24 cellular contexts compared by ENCODE assay signal in genomic region chr1:10870493-10871096, GRCh38.
"Had no signal": no experiment of that assay in that cellular context is flagged by ENCODE, and none has a peak within 500 bp of the region (broad histone marks: within the 10 kb centered on the region; RNA-seq: fewer than 3 reads in every experiment).

No MANE protein-coding gene starts in this region.

- H3K36me3 Mint-ChIP-seq: natural killer cell; stimulated activated memory B cell treated with anti-CD40 and anti-IgM and Interleukin-4, amounts not matched to agents 10 μg/mL and 1 μg/mL and 100 μg/mL, for 72 hours had no signal

- H3K36me3 ChIP-seq: esophagus muscularis mucosa, ovary, prostate gland, right atrium auricular region, upper lobe of left lung had no signal

- H3K4me1 ChIP-seq: prostate gland had no signal

- DNase-seq: activated CD4-positive, alpha-beta memory T cell treated with anti-CD3 and anti-CD28 coated beads, Interleukin-2, amount 10 ng/mL, durations not matched to agents 7 days and 5 days; activated CD4-positive, alpha-beta T cell treated with anti-CD3 and anti-CD28 coated beads, Interleukin-2, amount 10 ng/mL, durations not matched to agents 24 days and 14 days; activated effector memory CD4-positive, alpha-beta T cell treated with Interleukin-2 at 50 U/mL for 16 hours; activated naive CD4-positive, alpha-beta T cell treated with anti-CD3 and anti-CD28 coated beads for 36 hours; amygdala; hypothalamus; midbrain; natural killer cell; ovary; stimulated activated CD4-positive, alpha-beta T cell treated with anti-CD3 and anti-CD28 coated beads, Interleukin-1b, Interleukin-23, amount 100 ng/mL, for 48 hours; T-helper 2 cell; testis; upper lobe of left lung had no signal

- H3K4me3 ChIP-seq: coronary artery, esophagus muscularis mucosa, ovary, prostate gland, right atrium auricular region, testis, upper lobe of left lung had no signal

- H3K4me3 Mint-ChIP-seq: activated CD4-positive, alpha-beta memory T cell treated with anti-CD3 and anti-CD28 coated beads, Interleukin-2, amount 10 ng/mL, durations not matched to agents 7 days and 5 days; activated CD4-positive, alpha-beta T cell treated with anti-CD3 and anti-CD28 coated beads, Interleukin-2, amount 10 ng/mL, durations not matched to agents 24 days and 14 days; activated naive CD4-positive, alpha-beta T cell treated with anti-CD3 and anti-CD28 coated beads for 36 hours; activated T-cell treated with anti-CD3 and anti-CD28 coated beads, Interleukin-2, amount 50 U/mL, for 72 hours; natural killer cell; stimulated activated memory B cell treated with anti-CD40 and anti-IgM and Interleukin-4, amounts not matched to agents 10 μg/mL and 1 μg/mL and 100 μg/mL, for 72 hours had no signal

- ATAC-seq: activated CD4-positive, CD25-positive, alpha-beta regulatory T cell treated with anti-CD3 and anti-CD28 coated beads, Interleukin-2, amount 50 U/mL, for 24 hours; natural killer cell; stimulated activated memory B cell treated with anti-CD40 and anti-IgM and Interleukin-4, amounts not matched to agents 10 μg/mL and 1 μg/mL and 100 μg/mL, for 72 hours had no signal

- H3K27me3 ChIP-seq: ovary, right atrium auricular region, testis had no signal

- H3K27ac Mint-ChIP-seq: activated CD4-positive, alpha-beta memory T cell treated with anti-CD3 and anti-CD28 coated beads, Interleukin-2, amount 10 ng/mL, durations not matched to agents 7 days and 5 days; activated CD4-positive, alpha-beta T cell treated with anti-CD3 and anti-CD28 coated beads, Interleukin-2, amount 10 ng/mL, durations not matched to agents 24 days and 14 days; activated naive CD4-positive, alpha-beta T cell treated with anti-CD3 and anti-CD28 coated beads for 36 hours; activated T-cell treated with anti-CD3 and anti-CD28 coated beads, Interleukin-2, amount 50 U/mL, for 72 hours; natural killer cell; stimulated activated memory B cell treated with anti-CD40 and anti-IgM and Interleukin-4, amounts not matched to agents 10 μg/mL and 1 μg/mL and 100 μg/mL, for 72 hours had no signal

- H3K9me3 Mint-ChIP-seq: activated CD4-positive, alpha-beta memory T cell treated with anti-CD3 and anti-CD28 coated beads, Interleukin-2, amount 10 ng/mL, durations not matched to agents 7 days and 5 days; activated CD4-positive, alpha-beta T cell treated with anti-CD3 and anti-CD28 coated beads, Interleukin-2, amount 10 ng/mL, durations not matched to agents 24 days and 14 days; activated naive CD4-positive, alpha-beta T cell treated with anti-CD3 and anti-CD28 coated beads for 36 hours; activated T-cell treated with anti-CD3 and anti-CD28 coated beads, Interleukin-2, amount 50 U/mL, for 72 hours; natural killer cell; stimulated activated memory B cell treated with anti-CD40 and anti-IgM and Interleukin-4, amounts not matched to agents 10 μg/mL and 1 μg/mL and 100 μg/mL, for 72 hours had no signal

- FAIRE-seq: bronchial epithelial cell, frontal cortex, islet of Langerhans had no signal

- H3K27ac ChIP-seq: coronary artery, esophagus muscularis mucosa, ovary, prostate gland, right atrium auricular region, testis, upper lobe of left lung, VCaP had no signal

- H3K9me3 ChIP-seq: esophagus muscularis mucosa, ovary, prostate gland, right atrium auricular region, testis, upper lobe of left lung had no signal
